In genomic region chr16:53053967-53054669, GRCh38 we compare ENCODE assay signal across 8 cellular contexts. TPM values are rescaled to one million over a fixed set of nuclear protein-coding genes. Genes with fewer than 3 reads are reported as not detected.
DNase-seq lines count a peak whose midpoint lies in the region; ATAC-seq, FAIRE-seq and TF ChIP-seq lines count a peak whose summit lies in the region.

No MANE protein-coding gene starts in this region.

- WGBS in upper lobe of left lung, 2 donors = 54 to 55% methylated on average over 13 of the region's 13 CpGs

- H3K36me3 Mint-ChIP-seq in memory B cell = peaks cover 5% of the 10 kb centered on the region

- no peak for TF ChIP-seq EP300 in upper lobe of left lung (IDR thresholded peaks at IDR 0.05)

- in situ Hi-C loops in Panc1 (cut with HindIII; ENCODE audit: low pct_unique_long_range_greater_than_20kb, low sequenced_read_pairs) = no loop called here

- peak overlapping the region; percentile 72 for H3K27ac Mint-ChIP-seq in memory B cell

- peaks cover 28% of the 10 kb centered on the region for H3K4me1 Mint-ChIP-seq in memory B cell

- TF ChIP-seq CTCF in Panc1 (IDR thresholded peaks at IDR 0.05) (no peak), bronchial epithelial cell (IDR thresholded peaks at IDR 0.05; ENCODE audit: insufficient read depth, low read length, severe bottlenecking) (no peak), upper lobe of left lung (IDR thresholded peaks at IDR 0.05) (no peak)

- ATAC-seq in HG02943 (IDR thresholded peaks at IDR 0.05; ENCODE audit: low read depth, unreplicated experiment) (peak; percentile 42), Panc1 (peak; percentile 46), memory B cell (ENCODE audit: low read depth) (peak; percentile 39), upper lobe of left lung (ENCODE audit: low FRiP score in 2 of 2) (peak; percentile 36 to 56), GM21526 (IDR thresholded peaks at IDR 0.05; ENCODE audit: low FRiP score, unreplicated experiment) (no peak)

- peak; percentile 18 for DNase-seq in activated T-cell treated with anti-CD3 and anti-CD28 coated beads for 48 hours (ENCODE audit: low read depth)
- no peak for DNase-seq in activated T-cell treated with anti-CD3 and anti-CD28 coated beads, Interleukin-2, amount 50 U/mL, for 1 hour
- DNase-seq in Panc1 (ENCODE audit: low read depth, low spot score) = no peak
- DNase-seq in bronchial epithelial cell (ENCODE audit: low read depth) = no peak
- DNase-seq in memory B cell (ENCODE audit: low spot score in 2 of 2) = peak in 1 of 2 donors; percentile 9
- peak in 1 of 2 donors; percentile 49 for DNase-seq in upper lobe of left lung

- H3K27me3 Mint-ChIP-seq in memory B cell = no peaks in the 10 kb centered on the region

- H3K4me3 ChIP-seq in Panc1 (ENCODE audit: low read depth in 2 of 2, low read length in 2 of 2) (peak overlapping the region; percentile 62 to 77), bronchial epithelial cell (ENCODE audit: low read depth, low read length) (peak overlapping the region; percentile 54), upper lobe of left lung (peak overlapping the region in 3 of 4 donors; percentile 63 to 70 (median 67))

- no peak for TF ChIP-seq POLR2A in upper lobe of left lung (IDR thresholded peaks at IDR 0.05)

- BruUV-seq in Panc1 (replicated peaks; lab: Mats Ljungman, UMichigan) = no TSS peak

- H3K27me3 ChIP-seq in Panc1 (ENCODE audit: control insufficient read depth, insufficient read depth, low read length) = no peaks in the 10 kb centered on the region
- H3K27me3 ChIP-seq in bronchial epithelial cell (ENCODE audit: control insufficient read depth, insufficient read depth, low read length) = no peaks in the 10 kb centered on the region
- H3K27me3 ChIP-seq in upper lobe of left lung = no peaks in the 10 kb centered on the region

- no peak for FAIRE-seq in bronchial epithelial cell (lab: Jason Lieb, UNC)

- H3K27ac ChIP-seq in Panc1 (ENCODE audit: low read length) (peak overlapping the region; percentile 90), upper lobe of left lung (peak overlapping the region; percentile 87 to 95 (median 90))

- no peaks in the 10 kb centered on the region for H3K9me3 Mint-ChIP-seq in memory B cell

- H3K4me1 ChIP-seq in Panc1 (ENCODE audit: control insufficient read depth, insufficient read depth, low read length) (peaks cover 7% of the 10 kb centered on the region; the same call in 1 of the 2 replicates), upper lobe of left lung (peaks cover 23 to 57% (median 35%) of the 10 kb centered on the region in 4 donors)

- intact Hi-C loops in Panc1 (cut with micrococcal nuclease; ENCODE audit: unreplicated experiment) = loop anchor here (2.0 to 10.0 kb wide), 3 partner anchors 81 to 231 kb away; no protein-coding TSS in a partner anchor

- H3K4me3 Mint-ChIP-seq in memory B cell = peak overlapping the region; percentile 99

- POLR2A ChIA-PET in Panc1 (lab: Charles Lee) = no interaction called here

- H3K9me3 ChIP-seq in Panc1 (ENCODE audit: control insufficient read depth, insufficient read depth, low read depth, low read length) = no peaks in the 10 kb centered on the region
- H3K9me3 ChIP-seq in upper lobe of left lung = no peaks in the 10 kb centered on the region

- no peaks in the 10 kb centered on the region for H3K36me3 ChIP-seq in Panc1 (ENCODE audit: control insufficient read depth, insufficient read depth, low read length)
- H3K36me3 ChIP-seq in bronchial epithelial cell (ENCODE audit: control insufficient read depth, insufficient read depth, low read length) = no peaks in the 10 kb centered on the region
- no peaks in the 10 kb centered on the region for H3K36me3 ChIP-seq in upper lobe of left lung

- CTCF ChIA-PET in Panc1 (lab: Charles Lee) = interaction anchor here (0.9 to 1.1 kb wide), 2 partner anchors 76 to 153 kb away, joined by 3 to 5 read pairs; no protein-coding TSS in a partner anchor

RNA-seq across cellular contexts. Expression of gene CHD9, which starts 0.7 kb away (rescaled TPM):
- total RNA-seq in Panc1 (2021; ENCODE audit: unreplicated experiment) (25.4 TPM), bronchial epithelial cell (33.8 and 35.3 TPM in 2 replicates), upper lobe of left lung (10 to 100 TPM; 55.6 to 98.8 (median 68.3) TPM)
- 4.0 TPM for polyA plus RNA-seq in Panc1 (2012; ENCODE audit: insufficient read length)

RNA-seq across cellular contexts. Expression of gene CHD9NB, which starts 1.4 kb away (rescaled TPM):
- total RNA-seq in Panc1 (2021; ENCODE audit: unreplicated experiment) (0.64 TPM), bronchial epithelial cell (0.26 and 2.0 TPM in 2 replicates), upper lobe of left lung (10 to 100 TPM in 4 of 6 donors, 1 to 10 TPM in 2; 1.0 to 55.0 (median 12.4) TPM)
- polyA plus RNA-seq in Panc1 (2012; ENCODE audit: insufficient read length) = 0.22 TPM
